Comparison of ENCODE assay signal across 9 cellular contexts in genomic region chr3:127457094-127457475, GRCh38.
DNase-seq lines count a peak whose midpoint lies in the region; ATAC-seq and TF ChIP-seq lines count a peak whose summit lies in the region.
"Had no signal": no experiment of that assay in that cellular context is flagged by ENCODE, and none has a peak within 500 bp of the region (broad histone marks: within the 10 kb centered on the region; RNA-seq: fewer than 3 reads in every experiment).

No MANE protein-coding gene starts in this region.

- WGBS in thyroid gland, 2 donors, result 3% methylated on average over 18 to 24 of the region's 27 CpGs

- no peak overlapping the region for H3K27ac Mint-ChIP-seq in activated CD8-positive, alpha-beta T cell treated with anti-CD3 and anti-CD28 coated beads for 36 hours
- H3K27ac Mint-ChIP-seq in activated CD8-positive, alpha-beta T cell treated with anti-CD3 and anti-CD28 coated beads, Interleukin-2, amount 10 ng/mL, durations not matched to agents 7 days and 5 days, result no peak overlapping the region
- peak overlapping the region in 2 of 5 experiments; percentile 6 to 52 for H3K27ac Mint-ChIP-seq in brain

- CTCF ChIA-PET in activated CD8-positive, alpha-beta T cell treated with anti-CD3 and anti-CD28 coated beads for 36 hours (lab: Charles Lee), result interaction anchor here (0.7 to 1.6 kb wide), 4 partner anchors 13 to 783 kb away, joined by 3 to 5 read pairs (median 4); no protein-coding TSS in a partner anchor
- CTCF ChIA-PET in activated CD8-positive, alpha-beta T cell treated with anti-CD3 and anti-CD28 coated beads, Interleukin-2, amount 10 ng/mL, durations not matched to agents 7 days and 5 days (lab: Charles Lee), result no interaction called here

- ATAC-seq in activated CD8-positive, alpha-beta T cell treated with anti-CD3 and anti-CD28 coated beads for 36 hours, result peak; percentile 32
- ATAC-seq in activated CD8-positive, alpha-beta T cell treated with anti-CD3 and anti-CD28 coated beads, Interleukin-2, amount 10 ng/mL, durations not matched to agents 7 days and 5 days, result no peak
- ATAC-seq in HG02588 (IDR thresholded peaks at IDR 0.05; ENCODE audit: unreplicated experiment) (no peak), HG03175 (IDR thresholded peaks at IDR 0.05; ENCODE audit: unreplicated experiment) (no peak)

- H3K36me3 Mint-ChIP-seq in activated CD8-positive, alpha-beta T cell treated with anti-CD3 and anti-CD28 coated beads for 36 hours (ENCODE audit: low read depth), result no peaks in the 10 kb centered on the region
- no peaks in the 10 kb centered on the region for H3K36me3 Mint-ChIP-seq in activated CD8-positive, alpha-beta T cell treated with anti-CD3 and anti-CD28 coated beads, Interleukin-2, amount 10 ng/mL, durations not matched to agents 7 days and 5 days (ENCODE audit: low read depth)
- no peaks in the 10 kb centered on the region for H3K36me3 Mint-ChIP-seq in brain

- POLR2A ChIA-PET in activated CD8-positive, alpha-beta T cell treated with anti-CD3 and anti-CD28 coated beads for 36 hours (lab: Charles Lee), result no interaction called here
- POLR2A ChIA-PET in activated CD8-positive, alpha-beta T cell treated with anti-CD3 and anti-CD28 coated beads, Interleukin-2, amount 10 ng/mL, durations not matched to agents 7 days and 5 days (lab: Charles Lee), result no interaction called here

- H3K27me3 Mint-ChIP-seq in activated CD8-positive, alpha-beta T cell treated with anti-CD3 and anti-CD28 coated beads for 36 hours, result peaks cover 46% of the 10 kb centered on the region
- H3K27me3 Mint-ChIP-seq in activated CD8-positive, alpha-beta T cell treated with anti-CD3 and anti-CD28 coated beads, Interleukin-2, amount 10 ng/mL, durations not matched to agents 7 days and 5 days (ENCODE audit: low read depth), result peaks cover 46% of the 10 kb centered on the region
- peaks cover 61% of the 10 kb centered on the region for H3K27me3 Mint-ChIP-seq in brain

- H3K27ac ChIP-seq in thyroid gland, result no peak overlapping the region
- H3K27ac ChIP-seq: neutrophil had no signal

- H3K4me3 Mint-ChIP-seq in activated CD8-positive, alpha-beta T cell treated with anti-CD3 and anti-CD28 coated beads for 36 hours, result no peak overlapping the region
- H3K4me3 Mint-ChIP-seq in activated CD8-positive, alpha-beta T cell treated with anti-CD3 and anti-CD28 coated beads, Interleukin-2, amount 10 ng/mL, durations not matched to agents 7 days and 5 days, result no peak overlapping the region
- peak overlapping the region in 3 of 5 experiments; percentile 41 to 67 (median 56) for H3K4me3 Mint-ChIP-seq in brain

- no peak for TF ChIP-seq POLR2A in thyroid gland (IDR thresholded peaks at IDR 0.05)

- no peak for TF ChIP-seq CTCF in activated CD8-positive, alpha-beta T cell treated with anti-CD3 and anti-CD28 coated beads for 36 hours (IDR thresholded peaks at IDR 0.05)
- TF ChIP-seq CTCF in brain (conservative IDR thresholded peaks at IDR 0.05), result no peak
- no peak for TF ChIP-seq CTCF in thyroid gland (IDR thresholded peaks at IDR 0.05)

- peaks cover 10% of the 10 kb centered on the region for H3K4me1 Mint-ChIP-seq in activated CD8-positive, alpha-beta T cell treated with anti-CD3 and anti-CD28 coated beads for 36 hours (ENCODE audit: low read depth)
- H3K4me1 Mint-ChIP-seq in activated CD8-positive, alpha-beta T cell treated with anti-CD3 and anti-CD28 coated beads, Interleukin-2, amount 10 ng/mL, durations not matched to agents 7 days and 5 days (ENCODE audit: low read depth), result peaks cover 4% of the 10 kb centered on the region
- peaks cover 73% of the 10 kb centered on the region for H3K4me1 Mint-ChIP-seq in brain

- H3K27me3 ChIP-seq in thyroid gland, result peaks cover 17% of the 10 kb centered on the region

- H3K36me3 ChIP-seq in thyroid gland, result no peaks in the 10 kb centered on the region
- H3K36me3 ChIP-seq: neutrophil had no signal

- H3K4me1 ChIP-seq in thyroid gland, result peaks cover 4 to 22% of the 10 kb centered on the region in 2 donors

- H3K9me3 Mint-ChIP-seq in activated CD8-positive, alpha-beta T cell treated with anti-CD3 and anti-CD28 coated beads for 36 hours, result no peaks in the 10 kb centered on the region
- no peaks in the 10 kb centered on the region for H3K9me3 Mint-ChIP-seq in activated CD8-positive, alpha-beta T cell treated with anti-CD3 and anti-CD28 coated beads, Interleukin-2, amount 10 ng/mL, durations not matched to agents 7 days and 5 days (ENCODE audit: insufficient read depth)
- H3K9me3 Mint-ChIP-seq in brain, result peaks cover 0 to 6% (median 0%) of the 10 kb centered on the region in 5 experiments

- intact Hi-C loops in activated CD8-positive, alpha-beta T cell treated with anti-CD3 and anti-CD28 coated beads for 36 hours (cut with micrococcal nuclease), result loop anchor here (10.0 kb wide), 1 partner anchor 782 kb away; no protein-coding TSS in a partner anchor
- intact Hi-C loops in thyroid gland (cut with DNase I), result loop anchor here (5.0 to 10.0 kb wide), 4 partner anchors 472 to 930 kb away; partner anchors contain the start of gene PLXNA1

- H3K9me3 ChIP-seq in thyroid gland, result no peaks in the 10 kb centered on the region
- H3K9me3 ChIP-seq: neutrophil had no signal

- H3K4me3 ChIP-seq in thyroid gland (replicated peaks in 1 of 3), result no peak overlapping the region

- peak; percentile 42 for DNase-seq in activated CD8-positive, alpha-beta T cell treated with anti-CD3 and anti-CD28 coated beads for 36 hours
- no peak for DNase-seq in activated CD8-positive, alpha-beta T cell treated with anti-CD3 and anti-CD28 coated beads, Interleukin-2, amount 10 ng/mL, durations not matched to agents 7 days and 5 days
- DNase-seq in left kidney (ENCODE audit: low read depth, low spot score) (peak; percentile 42), thyroid gland (peak; percentile 13 to 26), MV-4-11 (lab: John Stamatoyannopoulos, UW) (no peak)

Comparison
In these comparisons a context has a peak if more than half of its experiments do, and no peak if none do; other contexts are left out.
1. DNase-seq: peak in activated CD8-positive, alpha-beta T cell treated with anti-CD3 and anti-CD28 coated beads for 36 hours (single experiment), left kidney (single experiment) and thyroid gland (2 of 2); none in activated CD8-positive, alpha-beta T cell treated with anti-CD3 and anti-CD28 coated beads, Interleukin-2, amount 10 ng/mL, durations not matched to agents 7 days and 5 days (single experiment) and MV-4-11 (single experiment).
2. H3K4me3 Mint-ChIP-seq: peak in brain (3 of 5); none in activated CD8-positive, alpha-beta T cell treated with anti-CD3 and anti-CD28 coated beads for 36 hours (single experiment) and activated CD8-positive, alpha-beta T cell treated with anti-CD3 and anti-CD28 coated beads, Interleukin-2, amount 10 ng/mL, durations not matched to agents 7 days and 5 days (single experiment).